ENCODE assay signal across 24 cellular contexts in the genomic region with DNA sequence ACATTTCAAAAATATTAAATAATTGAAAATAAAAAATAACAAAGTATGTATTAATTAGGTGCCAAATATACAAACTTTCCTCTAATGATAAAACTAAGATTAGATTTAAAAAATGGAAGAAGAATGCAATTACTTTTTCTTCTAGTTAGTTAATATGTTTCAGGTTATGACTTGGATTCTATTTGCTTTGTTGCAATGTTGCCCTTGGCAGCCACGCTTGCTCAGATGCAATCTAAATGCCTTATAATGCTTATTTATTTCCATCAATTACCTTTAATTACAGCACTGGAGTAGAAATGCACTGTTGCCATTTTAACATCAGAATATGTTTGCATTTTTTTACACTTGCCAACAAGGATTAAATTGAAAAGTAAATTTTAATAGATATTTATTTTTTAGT.
"Had no signal": no experiment of that assay in that cellular context is flagged by ENCODE, and none has a peak within 500 bp of the region (broad histone marks: within the 10 kb centered on the region; RNA-seq: fewer than 3 reads in every experiment).

No MANE protein-coding gene starts in this region.

- H3K27me3 Mint-ChIP-seq: naive thymus-derived CD8-positive, alpha-beta T cell; stimulated activated memory B cell treated with anti-CD40 and anti-IgM and Interleukin-4, amounts not matched to agents 10 μg/mL and 1 μg/mL and 100 μg/mL, for 72 hours; stimulated activated naive CD8-positive, alpha-beta T cell treated with anti-CD3 and anti-CD28 coated beads, Interleukin-15, amount 100 ng/mL, for 72 hours; type B pancreatic cell had no signal

- H3K27ac Mint-ChIP-seq: naive thymus-derived CD8-positive, alpha-beta T cell; nephron; stimulated activated memory B cell treated with anti-CD40 and anti-IgM and Interleukin-4, amounts not matched to agents 10 μg/mL and 1 μg/mL and 100 μg/mL, for 72 hours; stimulated activated naive CD8-positive, alpha-beta T cell treated with anti-CD3 and anti-CD28 coated beads, Interleukin-15, amount 100 ng/mL, for 72 hours; type B pancreatic cell had no signal

- FAIRE-seq: kidney, pancreas had no signal

- ATAC-seq: left colon; left ventricle myocardium superior; lower lobe of right lung; naive thymus-derived CD8-positive, alpha-beta T cell; right cardiac atrium; stimulated activated memory B cell treated with anti-CD40 and anti-IgM and Interleukin-4, amounts not matched to agents 10 μg/mL and 1 μg/mL and 100 μg/mL, for 72 hours; stimulated activated naive CD8-positive, alpha-beta T cell treated with anti-CD3 and anti-CD28 coated beads, Interleukin-15, amount 100 ng/mL, for 72 hours had no signal

- DNase-seq: hippocampal formation; kidney; left colon; left ventricle myocardium superior; lower lobe of right lung; mammary epithelial cell; naive thymus-derived CD8-positive, alpha-beta T cell; nucleus accumbens; pancreas; posterior cingulate gyrus; retina; right cardiac atrium; stimulated activated CD4-positive, alpha-beta T cell treated with anti-CD3 and anti-CD28 coated beads, Interleukin-1b, Interleukin-23, amount 100 ng/mL, for 48 hours; stimulated activated CD4-positive, alpha-beta T cell treated with anti-CD3 and anti-CD28 coated beads, Interleukin-2, amount 100 ng/mL, for 48 hours; stimulated activated CD4-positive, alpha-beta T cell treated with anti-CD3 and anti-CD28 coated beads, Interleukin-4, amount 100 ng/mL, for 4 hours; stimulated activated CD8-positive, alpha-beta memory T cell treated with anti-CD3 and anti-CD28 coated beads, Interleukin-4, amount 100 ng/mL, for 48 hours; stimulated activated naive CD4-positive, alpha-beta T cell treated with Interleukin-2 at 50 U/mL for 16 hours; stimulated activated naive CD8-positive, alpha-beta T cell treated with anti-CD3 and anti-CD28 coated beads, Interleukin-15, amount 100 ng/mL, for 72 hours; substantia nigra; uterus had no signal

- H3K36me3 Mint-ChIP-seq: naive thymus-derived CD8-positive, alpha-beta T cell; stimulated activated memory B cell treated with anti-CD40 and anti-IgM and Interleukin-4, amounts not matched to agents 10 μg/mL and 1 μg/mL and 100 μg/mL, for 72 hours; type B pancreatic cell had no signal

- H3K4me3 Mint-ChIP-seq: naive thymus-derived CD8-positive, alpha-beta T cell; nephron; neural crest cell; stimulated activated memory B cell treated with anti-CD40 and anti-IgM and Interleukin-4, amounts not matched to agents 10 μg/mL and 1 μg/mL and 100 μg/mL, for 72 hours; stimulated activated naive CD8-positive, alpha-beta T cell treated with anti-CD3 and anti-CD28 coated beads, Interleukin-15, amount 100 ng/mL, for 72 hours; type B pancreatic cell had no signal

- H3K9me3 Mint-ChIP-seq: nephron; neural crest cell; stimulated activated memory B cell treated with anti-CD40 and anti-IgM and Interleukin-4, amounts not matched to agents 10 μg/mL and 1 μg/mL and 100 μg/mL, for 72 hours; stimulated activated naive CD8-positive, alpha-beta T cell treated with anti-CD3 and anti-CD28 coated beads, Interleukin-15, amount 100 ng/mL, for 72 hours; type B pancreatic cell had no signal

- H3K4me1 Mint-ChIP-seq: naive thymus-derived CD8-positive, alpha-beta T cell; neural crest cell; stimulated activated memory B cell treated with anti-CD40 and anti-IgM and Interleukin-4, amounts not matched to agents 10 μg/mL and 1 μg/mL and 100 μg/mL, for 72 hours; stimulated activated naive CD8-positive, alpha-beta T cell treated with anti-CD3 and anti-CD28 coated beads, Interleukin-15, amount 100 ng/mL, for 72 hours had no signal
